22 cellular contexts compared by ENCODE assay signal in the genomic region with DNA sequence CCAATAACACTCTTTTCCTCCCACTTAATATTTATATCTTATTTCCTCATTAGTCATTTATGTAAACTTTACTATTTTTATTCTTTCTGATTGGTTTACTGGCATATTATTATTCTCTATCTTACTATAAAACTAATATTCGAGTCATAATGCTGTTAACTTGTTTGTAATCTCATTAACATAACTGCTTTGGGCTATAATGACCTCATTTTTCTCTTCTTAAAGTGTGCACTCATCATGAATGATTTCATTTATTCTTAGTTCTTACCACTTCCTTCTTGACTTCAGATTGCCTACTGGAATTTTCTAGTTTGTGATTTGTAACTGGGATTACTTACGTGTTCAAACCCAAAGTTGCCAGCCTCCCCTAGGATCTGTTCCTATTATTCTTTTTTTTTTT.
"Had no signal": no experiment of that assay in that cellular context is flagged by ENCODE, and none has a peak within 500 bp of the region (broad histone marks: within the 10 kb centered on the region; RNA-seq: fewer than 3 reads in every experiment).

No MANE protein-coding gene starts in this region.

- H3K27me3 Mint-ChIP-seq: activated CD4-positive, alpha-beta T cell treated with anti-CD3 and anti-CD28 coated beads, Interleukin-2, amount 10 ng/mL, durations not matched to agents 7 days and 5 days; activated T-cell treated with anti-CD3 and anti-CD28 coated beads, Interleukin-2, amount 50 U/mL, for 24 hours had no signal

- H3K27ac Mint-ChIP-seq: activated CD4-positive, alpha-beta T cell treated with anti-CD3 and anti-CD28 coated beads, Interleukin-2, amount 10 ng/mL, durations not matched to agents 7 days and 5 days; activated CD8-positive, alpha-beta T cell treated with anti-CD3 and anti-CD28 coated beads, Interleukin-2, amount 10 ng/mL, durations not matched to agents 7 days and 5 days; activated T-cell treated with anti-CD3 and anti-CD28 coated beads, Interleukin-2, amount 50 U/mL, for 24 hours; dendritic cell treated with granulocyte-macrophage colony-stimulating factor and Interleukin-4, amounts not matched to agents 40 ng/mL and 50 ng/mL, for 4 days; mesothelial cell of epicardium; nephron had no signal

- H3K27ac ChIP-seq: brain microvascular endothelial cell, tibial nerve, vagina had no signal

- FAIRE-seq: frontal cortex had no signal

- H3K36me3 Mint-ChIP-seq: mesothelial cell of epicardium had no signal

- H3K9me3 Mint-ChIP-seq: activated T-cell treated with anti-CD3 and anti-CD28 coated beads, Interleukin-2, amount 50 U/mL, for 24 hours; dendritic cell treated with granulocyte-macrophage colony-stimulating factor and Interleukin-4, amounts not matched to agents 40 ng/mL and 50 ng/mL, for 4 days; nephron had no signal

- H3K9me3 ChIP-seq: tibial nerve, vagina had no signal

- H3K36me3 ChIP-seq: brain microvascular endothelial cell, tibial nerve, vagina had no signal

- H3K4me1 ChIP-seq: vagina had no signal

- DNase-seq: activated CD4-positive, alpha-beta T cell treated with anti-CD3 and anti-CD28 coated beads, Interleukin-2, amount 10 ng/mL, durations not matched to agents 7 days and 5 days; activated CD8-positive, alpha-beta T cell treated with anti-CD3 and anti-CD28 coated beads, Interleukin-2, amount 10 ng/mL, durations not matched to agents 7 days and 5 days; activated effector memory CD4-positive, alpha-beta T cell treated with Interleukin-2 at 50 U/mL for 16 hours; activated naive CD4-positive, alpha-beta T cell treated with anti-CD3 and anti-CD28 coated beads, Interleukin-2, amount 50 U/mL, for 16 hours; activated T-cell treated with anti-CD3 and anti-CD28 coated beads, Interleukin-2, amount 50 U/mL, for 24 hours; aorta; brain microvascular endothelial cell; effector memory CD4-positive, alpha-beta T cell; hypothalamus; islet precursor cell; posterior cingulate gyrus; retina; stimulated activated naive CD8-positive, alpha-beta T cell treated with anti-CD3 and anti-CD28 coated beads, Interleukin-15, Interleukin-2, amounts not matched to agents 100 U/mL and 50 U/mL, for 24 hours; T-helper 1 cell; T-helper 9 cell had no signal

- H3K4me1 Mint-ChIP-seq: activated CD4-positive, alpha-beta T cell treated with anti-CD3 and anti-CD28 coated beads, Interleukin-2, amount 10 ng/mL, durations not matched to agents 7 days and 5 days had no signal

- H3K27me3 ChIP-seq: brain microvascular endothelial cell, tibial nerve, vagina had no signal

- H3K4me3 ChIP-seq: lung, tibial nerve, vagina had no signal

- ATAC-seq: activated CD8-positive, alpha-beta T cell treated with anti-CD3 and anti-CD28 coated beads, Interleukin-2, amount 10 ng/mL, durations not matched to agents 7 days and 5 days; stimulated activated naive CD8-positive, alpha-beta T cell treated with anti-CD3 and anti-CD28 coated beads, Interleukin-15, Interleukin-2, amounts not matched to agents 100 U/mL and 50 U/mL, for 24 hours had no signal

- H3K4me3 Mint-ChIP-seq: activated CD4-positive, alpha-beta T cell treated with anti-CD3 and anti-CD28 coated beads, Interleukin-2, amount 10 ng/mL, durations not matched to agents 7 days and 5 days; activated CD8-positive, alpha-beta T cell treated with anti-CD3 and anti-CD28 coated beads, Interleukin-2, amount 10 ng/mL, durations not matched to agents 7 days and 5 days; activated T-cell treated with anti-CD3 and anti-CD28 coated beads, Interleukin-2, amount 50 U/mL, for 24 hours; dendritic cell treated with granulocyte-macrophage colony-stimulating factor and Interleukin-4, amounts not matched to agents 40 ng/mL and 50 ng/mL, for 4 days; mesothelial cell of epicardium; nephron had no signal
